18 cellular contexts compared by ENCODE assay signal in the genomic region with DNA sequence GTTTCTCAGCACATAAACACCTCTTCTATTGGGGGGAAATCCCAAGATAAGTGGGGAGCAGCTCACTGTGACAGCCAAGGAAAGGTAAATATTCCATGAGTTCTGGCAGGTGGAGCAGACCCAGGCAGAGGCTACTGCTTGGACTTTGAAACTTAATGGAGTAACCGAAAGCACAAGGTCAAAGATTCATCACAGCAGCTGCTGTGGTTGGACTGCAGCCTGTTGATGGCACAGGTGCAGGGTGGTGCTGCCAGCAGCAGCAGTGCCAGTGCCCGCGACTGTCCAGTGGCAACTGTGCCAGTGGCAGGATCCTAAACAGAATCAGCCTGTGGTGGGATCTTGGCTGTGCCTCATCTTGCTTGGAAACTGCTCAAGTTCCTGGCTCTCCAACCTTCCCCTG.
DNase-seq lines count a peak whose midpoint lies in the region; ATAC-seq, FAIRE-seq and TF ChIP-seq lines count a peak whose summit lies in the region.
"Had no signal": no experiment of that assay in that cellular context is flagged by ENCODE, and none has a peak within 500 bp of the region (broad histone marks: within the 10 kb centered on the region; RNA-seq: fewer than 3 reads in every experiment).

No MANE protein-coding gene starts in this region.

- H3K9me2 ChIP-seq in Karpas-422 (replicated peaks; ENCODE audit: insufficient read depth, low read length) = no peaks in the 10 kb centered on the region

- 46% methylated on average over 3 of the region's 3 CpGs; no CpG with 5 or more reads in 1 of the 2 donors for WGBS in transverse colon (ENCODE audit: low coverage in 1 of 2), 2 donors

- no peaks in the 10 kb centered on the region for H3K27me3 ChIP-seq in SJCRH30
- no peaks in the 10 kb centered on the region for H3K27me3 ChIP-seq in transverse colon
- H3K27me3 ChIP-seq in Karpas-422 (ENCODE audit: low read length) = no peaks in the 10 kb centered on the region
- H3K27me3 ChIP-seq: BLaER1 had no signal

- DNase-seq in NCI-H2107 treated with DMSO at 0.1 percent for 48 hours (lab: John Stamatoyannopoulos, UW; ENCODE audit: unreplicated experiment) (peak; percentile 10), NCI-H2107 (lab: John Stamatoyannopoulos, UW) (no peak), SJCRH30 (peak; percentile 5 to 21), left lobe of liver (ENCODE audit: low spot score) (peak; percentile 90), transverse colon (peak; percentile 33), NCI-H748 (lab: John Stamatoyannopoulos, UW; ENCODE audit: unreplicated experiment) (no peak), Karpas-422 (no peak), H54 (ENCODE audit: insufficient read length, low spot score) (no peak)
- DNase-seq: activated CD4-positive, CD25-positive, alpha-beta regulatory T cell treated with anti-CD3 and anti-CD28 coated beads, Interleukin-2, amount 50 U/mL, for 72 hours; activated naive CD8-positive, alpha-beta T cell treated with anti-CD3 and anti-CD28 coated beads for 36 hours; DMS153; islet precursor cell; mesendoderm; NCI-H1105; NCI-H748 treated with DMSO at 0.1 percent for 48 hours; stimulated activated CD4-positive, alpha-beta T cell treated with anti-CD3 and anti-CD28 coated beads, Interleukin-4, amount 100 ng/mL, for 24 hours had no signal

- H4K20me1 ChIP-seq in Karpas-422 (ENCODE audit: insufficient read depth, low read depth, low read length) = no peaks in the 10 kb centered on the region
- H4K20me1 ChIP-seq: BLaER1 had no signal

- H3K4me3 ChIP-seq in SJCRH30 (no peak overlapping the region), transverse colon (no peak overlapping the region), Karpas-422 (ENCODE audit: low read length) (no peak overlapping the region)
- H3K4me3 ChIP-seq: BLaER1, SK-N-MC had no signal

- no peak for TF ChIP-seq POLR2A in transverse colon (IDR thresholded peaks at IDR 0.05)
- TF ChIP-seq POLR2A in H54 (IDR thresholded peaks at IDR 0.05; ENCODE audit: low read depth, low read length) = no peak

- no peak for TF ChIP-seq EP300 in transverse colon (IDR thresholded peaks at IDR 0.05; ENCODE audit: low read depth)

- TF ChIP-seq CTCF in transverse colon (IDR thresholded peaks at IDR 0.05) = no peak

- H3K4me2 ChIP-seq in Karpas-422 (ENCODE audit: low read depth, low read length, poor library complexity, severe bottlenecking) = no peak overlapping the region
- H3K4me2 ChIP-seq: BLaER1 had no signal

- H3K9ac ChIP-seq in Karpas-422 (ENCODE audit: low read length) = no peak overlapping the region
- H3K9ac ChIP-seq: BLaER1 had no signal

- H3K4me1 ChIP-seq in SJCRH30 (no peaks in the 10 kb centered on the region), transverse colon (peaks cover 0 to 4% (median 0%) of the 10 kb centered on the region in 4 donors), Karpas-422 (ENCODE audit: low read length) (peaks cover 8% of the 10 kb centered on the region)

- peak; percentile 98 for ATAC-seq in left lobe of liver

- no peaks in the 10 kb centered on the region for H3K9me3 ChIP-seq in SJCRH30 (replicated peaks)
- no peaks in the 10 kb centered on the region for H3K9me3 ChIP-seq in transverse colon
- H3K9me3 ChIP-seq in Karpas-422 (ENCODE audit: low read length) = no peaks in the 10 kb centered on the region

- H3K27ac ChIP-seq in SJCRH30 (no peak overlapping the region), transverse colon (no peak overlapping the region), Karpas-422 (ENCODE audit: low read length) (no peak overlapping the region)
- H3K27ac ChIP-seq: BLaER1, SK-N-MC had no signal

- no peak overlapping the region for H2AFZ ChIP-seq in Karpas-422 (ENCODE audit: low read length)

- H3K36me3 ChIP-seq in SJCRH30 = no peaks in the 10 kb centered on the region
- no peaks in the 10 kb centered on the region for H3K36me3 ChIP-seq in transverse colon
- H3K36me3 ChIP-seq in Karpas-422 (ENCODE audit: insufficient read depth, low read length) = no peaks in the 10 kb centered on the region
- H3K36me3 ChIP-seq: BLaER1 had no signal

- no peaks in the 10 kb centered on the region for H3K79me2 ChIP-seq in Karpas-422 (ENCODE audit: low read length)

- in situ Hi-C loops in transverse colon (cut with MboI; ENCODE audit: low pct_ligation_motif_present in 1 of 4, low pct_unique_long_range_greater_than_20kb in 1 of 4, low sequenced_read_pairs in 3 of 4) = no loop called here

- FAIRE-seq in H54 (lab: Jason Lieb, UNC) = no peak

- intact Hi-C loops in transverse colon (cut with DNase I; ENCODE audit: low total_unique reads) = no loop called here

Comparison
In these comparisons a context has a peak if more than half of its experiments do, and no peak if none do; other contexts are left out.
1. DNase-seq: peak in NCI-H2107 treated with DMSO at 0.1 percent for 48 hours (single experiment), SJCRH30 (2 of 2), left lobe of liver (single experiment) and transverse colon (single experiment); none in NCI-H2107 (single experiment), NCI-H748 (single experiment), Karpas-422 (single experiment) and H54 (single experiment).